Comparison of ENCODE assay signal across 12 cellular contexts in genomic region chr12:50258167-50258551, GRCh38. TPM values are rescaled to one million over a fixed set of nuclear protein-coding genes. Genes with fewer than 3 reads are reported as not detected.
A peak's percentile ranks its signal among the peaks of the same experiment; 100 is the strongest.
DNase-seq lines count a peak whose midpoint lies in the region; ATAC-seq, FAIRE-seq and TF ChIP-seq lines count a peak whose summit lies in the region.
"Had no signal": no experiment of that assay in that cellular context is flagged by ENCODE, and none has a peak within 500 bp of the region (broad histone marks: within the 10 kb centered on the region; RNA-seq: fewer than 3 reads in every experiment).

No MANE protein-coding gene starts in this region.

- H3K4me3 ChIP-seq in astrocyte (ENCODE audit: insufficient read depth, low read depth, low read length) (no peak overlapping the region), rectal smooth muscle tissue (ENCODE audit: low read length) (no peak overlapping the region)

- H2AFZ ChIP-seq in astrocyte (ENCODE audit: low read depth, low read length), result no peak overlapping the region

- H3K9me3 Mint-ChIP-seq in astrocyte (ENCODE audit: unreplicated experiment), result no peaks in the 10 kb centered on the region
- no peaks in the 10 kb centered on the region for H3K9me3 Mint-ChIP-seq in activated CD4-positive, alpha-beta T cell treated with anti-CD3 and anti-CD28 coated beads for 36 hours (ENCODE audit: low read depth)
- H3K9me3 Mint-ChIP-seq: activated T-cell treated with anti-CD3 and anti-CD28 coated beads, Interleukin-2, amount 50 U/mL, for 72 hours; central memory CD8-positive, alpha-beta T cell had no signal

- H3K36me3 Mint-ChIP-seq in astrocyte (ENCODE audit: low read depth, unreplicated experiment), result no peaks in the 10 kb centered on the region
- no peaks in the 10 kb centered on the region for H3K36me3 Mint-ChIP-seq in activated CD4-positive, alpha-beta T cell treated with anti-CD3 and anti-CD28 coated beads for 36 hours (ENCODE audit: low read depth)

- TF ChIP-seq CTCF in C4-2B (conservative IDR thresholded peaks at IDR 0.05) (no peak), astrocyte (IDR thresholded peaks at IDR 0.05; ENCODE audit: insufficient read depth, low read depth, low read length) (no peak)

- H3K27ac ChIP-seq in C4-2B (peak overlapping the region; percentile 68), astrocyte (ENCODE audit: low read depth, low read length) (no peak overlapping the region), rectal smooth muscle tissue (ENCODE audit: low read depth, low read length) (peak overlapping the region; percentile 56)

- peak overlapping the region; percentile 14 for H3K27ac Mint-ChIP-seq in astrocyte (ENCODE audit: unreplicated experiment)
- H3K27ac Mint-ChIP-seq in activated CD4-positive, alpha-beta T cell treated with anti-CD3 and anti-CD28 coated beads for 36 hours, result no peak overlapping the region
- H3K27ac Mint-ChIP-seq: activated T-cell treated with anti-CD3 and anti-CD28 coated beads, Interleukin-2, amount 50 U/mL, for 72 hours had no signal

- intact Hi-C loops in left ventricle myocardium superior (cut with micrococcal nuclease), result no loop called here
- intact Hi-C loops in activated CD4-positive, alpha-beta T cell treated with anti-CD3 and anti-CD28 coated beads for 36 hours (cut with DNase I, micrococcal nuclease), result no loop called here

- no peak overlapping the region for H3K4me2 ChIP-seq in astrocyte (ENCODE audit: low read length)

- ATAC-seq in left ventricle myocardium superior, result peak; percentile 87
- no peak for ATAC-seq in activated CD4-positive, alpha-beta T cell treated with anti-CD3 and anti-CD28 coated beads for 36 hours
- ATAC-seq in HG03159 (IDR thresholded peaks at IDR 0.05; ENCODE audit: unreplicated experiment), result no peak
- ATAC-seq: activated T-cell treated with anti-CD3 and anti-CD28 coated beads, Interleukin-2, amount 50 U/mL, for 72 hours had no signal

- peaks cover 12% of the 10 kb centered on the region for H3K4me1 Mint-ChIP-seq in astrocyte (ENCODE audit: low read depth, unreplicated experiment)
- peaks cover 19% of the 10 kb centered on the region for H3K4me1 Mint-ChIP-seq in activated CD4-positive, alpha-beta T cell treated with anti-CD3 and anti-CD28 coated beads for 36 hours
- H3K4me1 Mint-ChIP-seq: central memory CD8-positive, alpha-beta T cell had no signal

- H3K4me1 ChIP-seq in astrocyte (ENCODE audit: insufficient read depth, low read length), result peaks cover 16% of the 10 kb centered on the region
- peaks cover 11% of the 10 kb centered on the region for H3K4me1 ChIP-seq in rectal smooth muscle tissue (ENCODE audit: control insufficient read depth, insufficient read depth, low read length)

- H3K4me3 Mint-ChIP-seq in astrocyte (ENCODE audit: unreplicated experiment), result no peak overlapping the region
- H3K4me3 Mint-ChIP-seq in activated CD4-positive, alpha-beta T cell treated with anti-CD3 and anti-CD28 coated beads for 36 hours, result no peak overlapping the region
- H3K4me3 Mint-ChIP-seq: activated T-cell treated with anti-CD3 and anti-CD28 coated beads, Interleukin-2, amount 50 U/mL, for 72 hours; central memory CD8-positive, alpha-beta T cell had no signal

- FAIRE-seq in astrocyte (lab: Jason Lieb, UNC), result no peak

- POLR2A ChIA-PET in activated CD4-positive, alpha-beta T cell treated with anti-CD3 and anti-CD28 coated beads for 36 hours (lab: Charles Lee), result no interaction called here

- H3K27me3 ChIP-seq in astrocyte (ENCODE audit: insufficient read depth, low read length) (no peaks in the 10 kb centered on the region), rectal smooth muscle tissue (ENCODE audit: control insufficient read depth, insufficient read depth, low read length) (no peaks in the 10 kb centered on the region)

- H3K36me3 ChIP-seq in astrocyte (ENCODE audit: insufficient read depth, low read length) (no peaks in the 10 kb centered on the region), rectal smooth muscle tissue (ENCODE audit: control insufficient read depth, insufficient read depth, low read length) (no peaks in the 10 kb centered on the region)

- H3K79me2 ChIP-seq in astrocyte (ENCODE audit: insufficient read depth, low read length), result no peaks in the 10 kb centered on the region

- no peak overlapping the region for H3K9ac ChIP-seq in astrocyte (ENCODE audit: low read length)
- no peak overlapping the region for H3K9ac ChIP-seq in rectal smooth muscle tissue (ENCODE audit: low read length)

- no peaks in the 10 kb centered on the region for H4K20me1 ChIP-seq in astrocyte (ENCODE audit: insufficient read depth, low read length)

- CTCF ChIA-PET in activated CD4-positive, alpha-beta T cell treated with anti-CD3 and anti-CD28 coated beads for 36 hours (lab: Charles Lee), result interaction anchor here (0.6 kb wide), 1 partner anchor 54 kb away, joined by 3 read pairs; no protein-coding TSS in a partner anchor

- no peak for DNase-seq in astrocyte (ENCODE audit: low read depth)
- peak; percentile 51 for DNase-seq in left ventricle myocardium superior
- no peak for DNase-seq in NK-92 (lab: John Stamatoyannopoulos, UW; ENCODE audit: unreplicated experiment)
- no peak for DNase-seq in activated CD4-positive, alpha-beta T cell treated with anti-CD3 and anti-CD28 coated beads for 36 hours
- no peak for DNase-seq in NCI-H82 (lab: John Stamatoyannopoulos, UW)
- DNase-seq: activated T-cell treated with anti-CD3 and anti-CD28 coated beads, Interleukin-2, amount 50 U/mL, for 72 hours; AML-193; stimulated activated CD4-positive, alpha-beta T cell treated with anti-CD3 and anti-CD28 coated beads, Interleukin-2, amount 100 ng/mL, for 24 hours had no signal

- no peaks in the 10 kb centered on the region for H3K9me3 ChIP-seq in astrocyte (ENCODE audit: insufficient read depth, low read depth, low read length)

- H3K27me3 Mint-ChIP-seq in astrocyte (ENCODE audit: low read depth, unreplicated experiment), result no peaks in the 10 kb centered on the region
- H3K27me3 Mint-ChIP-seq in activated CD4-positive, alpha-beta T cell treated with anti-CD3 and anti-CD28 coated beads for 36 hours, result no peaks in the 10 kb centered on the region
- H3K27me3 Mint-ChIP-seq: central memory CD8-positive, alpha-beta T cell had no signal

RNA-seq across cellular contexts. Expression of gene LIMA1, which starts 25.2 kb away (rescaled TPM):
- 169 and 173 TPM in 2 replicates for total RNA-seq in astrocyte
- total RNA-seq in left ventricle myocardium superior, result 15.0 TPM
- 10 to 100 TPM; 69.7 to 90.4 TPM for total RNA-seq in activated CD4-positive, alpha-beta T cell treated with anti-CD3 and anti-CD28 coated beads for 36 hours
